ENCODE assay signal across 18 cellular contexts in the genomic region with DNA sequence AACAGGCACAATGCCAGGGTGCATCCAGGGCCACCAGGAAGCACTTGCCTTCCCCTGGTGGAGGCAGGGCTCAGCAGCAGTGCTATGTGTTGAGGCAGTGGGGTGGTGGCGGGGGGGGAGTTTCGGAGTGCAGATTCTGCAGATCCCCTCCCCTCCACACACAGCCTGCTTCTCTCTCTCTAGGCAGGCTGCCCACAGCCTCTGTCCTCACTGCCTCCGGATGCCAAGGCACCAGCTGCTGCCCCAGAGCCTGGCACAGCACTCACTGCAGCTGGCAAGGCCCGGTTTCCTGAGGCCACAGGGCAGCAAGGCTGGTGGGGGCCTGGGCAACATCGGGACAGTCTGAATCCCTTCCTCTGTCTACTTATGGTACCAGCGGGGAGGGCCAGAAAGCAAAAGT. TPM values are rescaled to one million over a fixed set of nuclear protein-coding genes. Genes with fewer than 3 reads are reported as not detected.
DNase-seq lines count a peak whose midpoint lies in the region; TF ChIP-seq lines count a peak whose summit lies in the region.
"Had no signal": no experiment of that assay in that cellular context is flagged by ENCODE, and none has a peak within 500 bp of the region (broad histone marks: within the 10 kb centered on the region; RNA-seq: fewer than 3 reads in every experiment).

No MANE protein-coding gene starts in this region.

- no peaks in the 10 kb centered on the region for H3K27me3 ChIP-seq in subcutaneous abdominal adipose tissue (ENCODE audit: control insufficient read depth in 5 of 5, insufficient read depth in 4 of 5, low read length in 5 of 5)

- peak overlapping the region in 3 of 5 donors; percentile 3 to 53 (median 48) for H3K9ac ChIP-seq in subcutaneous abdominal adipose tissue (ENCODE audit: low read length in 5 of 5)

- no peaks in the 10 kb centered on the region for H3K36me3 ChIP-seq in subcutaneous abdominal adipose tissue (ENCODE audit: control insufficient read depth in 5 of 5, insufficient read depth in 5 of 5, low read length in 5 of 5)
- H3K36me3 ChIP-seq: stomach had no signal

- no peaks in the 10 kb centered on the region for H3K36me3 Mint-ChIP-seq in activated T-helper 1 cell treated with anti-CD3 and anti-CD28 coated beads, Interleukin-12 subunit alpha, Interleukin-12 subunit beta, Interleukin-2, Interleukin-4 antibody, amounts not matched to agents 30 ng/mL and 10 ng/mL and 1 ng/mL, durations not matched to agents 14 hours and 24 hours and 36 hours (ENCODE audit: low read depth)
- H3K36me3 Mint-ChIP-seq: CD8-positive, alpha-beta memory T cell; WTC11 had no signal

- H3K27ac ChIP-seq in coronary artery (peak overlapping the region; percentile 80 to 82), subcutaneous abdominal adipose tissue (ENCODE audit: low read depth, low read length) (peak overlapping the region; percentile 84)
- H3K27ac ChIP-seq: SK-N-MC had no signal

- no peak overlapping the region for H3K4me3 Mint-ChIP-seq in activated T-helper 1 cell treated with anti-CD3 and anti-CD28 coated beads, Interleukin-12 subunit alpha, Interleukin-12 subunit beta, Interleukin-2, Interleukin-4 antibody, amounts not matched to agents 30 ng/mL and 10 ng/mL and 1 ng/mL, durations not matched to agents 14 hours and 24 hours and 36 hours
- H3K4me3 Mint-ChIP-seq: WTC11 had no signal

- H3K4me3 ChIP-seq in coronary artery (no peak overlapping the region), subcutaneous abdominal adipose tissue (ENCODE audit: low read depth in 1 of 5, low read length in 5 of 5) (peak overlapping the region in 2 of 5 donors; percentile 48 to 67)
- H3K4me3 ChIP-seq: lung, SK-N-MC, stomach had no signal

- H3K4me1 Mint-ChIP-seq in activated T-helper 1 cell treated with anti-CD3 and anti-CD28 coated beads, Interleukin-12 subunit alpha, Interleukin-12 subunit beta, Interleukin-2, Interleukin-4 antibody, amounts not matched to agents 30 ng/mL and 10 ng/mL and 1 ng/mL, durations not matched to agents 14 hours and 24 hours and 36 hours (ENCODE audit: low read depth): peaks cover 14% of the 10 kb centered on the region

- no peaks in the 10 kb centered on the region for H3K9me3 ChIP-seq in subcutaneous abdominal adipose tissue (ENCODE audit: control insufficient read depth in 5 of 5, low read length in 5 of 5)
- H3K9me3 ChIP-seq: stomach had no signal

- DNase-seq in NCI-H446 (lab: John Stamatoyannopoulos, UW) (peak; percentile 87 to 93), coronary artery (ENCODE audit: low spot score) (peak; percentile 86), medulla oblongata (ENCODE audit: extremely low spot score) (peak; percentile 98), NCI-H82 treated with DMSO at 0.1 percent for 48 hours (lab: John Stamatoyannopoulos, UW; ENCODE audit: unreplicated experiment) (no peak), activated T-cell treated with anti-CD3 and anti-CD28 coated beads for 4 hours (no peak), NCI-H748 (lab: John Stamatoyannopoulos, UW; ENCODE audit: unreplicated experiment) (no peak)
- no peak for DNase-seq in activated T-helper 1 cell treated with anti-CD3 and anti-CD28 coated beads, Interleukin-12 subunit alpha, Interleukin-12 subunit beta, Interleukin-2, Interleukin-4 antibody, amounts not matched to agents 30 ng/mL and 10 ng/mL and 1 ng/mL, durations not matched to agents 14 hours and 24 hours and 36 hours (ENCODE audit: low spot score)
- DNase-seq: activated CD8-positive, alpha-beta memory T cell treated with anti-CD3 and anti-CD28 coated beads, Interleukin-2, amount 50 U/mL, for 4 hours; CD8-positive, alpha-beta memory T cell; foreskin melanocyte; NCI-H774; stimulated activated CD4-positive, alpha-beta T cell treated with anti-CD3 and anti-CD28 coated beads, Interleukin-4, amount 100 ng/mL, for 4 hours; stomach had no signal

- peaks cover 7% of the 10 kb centered on the region for H3K27me3 Mint-ChIP-seq in activated T-helper 1 cell treated with anti-CD3 and anti-CD28 coated beads, Interleukin-12 subunit alpha, Interleukin-12 subunit beta, Interleukin-2, Interleukin-4 antibody, amounts not matched to agents 30 ng/mL and 10 ng/mL and 1 ng/mL, durations not matched to agents 14 hours and 24 hours and 36 hours (ENCODE audit: insufficient read depth)

- no peaks in the 10 kb centered on the region for H3K9me3 Mint-ChIP-seq in activated T-helper 1 cell treated with anti-CD3 and anti-CD28 coated beads, Interleukin-12 subunit alpha, Interleukin-12 subunit beta, Interleukin-2, Interleukin-4 antibody, amounts not matched to agents 30 ng/mL and 10 ng/mL and 1 ng/mL, durations not matched to agents 14 hours and 24 hours and 36 hours
- H3K9me3 Mint-ChIP-seq: CD8-positive, alpha-beta memory T cell; WTC11 had no signal

- no peak for TF ChIP-seq CTCF in coronary artery (IDR thresholded peaks at IDR 0.05)

- intact Hi-C loops in activated T-helper 1 cell treated with anti-CD3 and anti-CD28 coated beads, Interleukin-12 subunit alpha, Interleukin-12 subunit beta, Interleukin-2, Interleukin-4 antibody, amounts not matched to agents 30 ng/mL and 10 ng/mL and 1 ng/mL, durations not matched to agents 14 hours and 24 hours and 36 hours (cut with micrococcal nuclease): no loop called here

- peaks cover 3 to 37% (median 30%) of the 10 kb centered on the region in 5 donors for H3K4me1 ChIP-seq in subcutaneous abdominal adipose tissue (ENCODE audit: control insufficient read depth in 5 of 5, insufficient read depth in 5 of 5, low read length in 5 of 5)

- H3K27ac Mint-ChIP-seq in activated T-helper 1 cell treated with anti-CD3 and anti-CD28 coated beads, Interleukin-12 subunit alpha, Interleukin-12 subunit beta, Interleukin-2, Interleukin-4 antibody, amounts not matched to agents 30 ng/mL and 10 ng/mL and 1 ng/mL, durations not matched to agents 14 hours and 24 hours and 36 hours: no peak overlapping the region

RNA-seq across cellular contexts. Expression of a gene that starts 35.8 kb away (rescaled TPM):
- 0.17 and 0.23 TPM in 2 replicates for total RNA-seq in activated T-helper 1 cell treated with anti-CD3 and anti-CD28 coated beads, Interleukin-12 subunit alpha, Interleukin-12 subunit beta, Interleukin-2, Interleukin-4 antibody, amounts not matched to agents 30 ng/mL and 10 ng/mL and 1 ng/mL, durations not matched to agents 14 hours and 24 hours and 36 hours
- total RNA-seq: pulmonary artery endothelial cell had no signal

RNA-seq across cellular contexts. Expression of a gene that starts 56.7 kb away (rescaled TPM):
- 15.8 and 19.5 TPM in 2 replicates for total RNA-seq in activated T-helper 1 cell treated with anti-CD3 and anti-CD28 coated beads, Interleukin-12 subunit alpha, Interleukin-12 subunit beta, Interleukin-2, Interleukin-4 antibody, amounts not matched to agents 30 ng/mL and 10 ng/mL and 1 ng/mL, durations not matched to agents 14 hours and 24 hours and 36 hours

Comparison
In these comparisons a context has a peak if more than half of its experiments do, and no peak if none do; other contexts are left out.
1. DNase-seq: peak in NCI-H446 (2 of 2), coronary artery (single experiment) and medulla oblongata (single experiment); none in activated T-helper 1 cell treated with anti-CD3 and anti-CD28 coated beads, Interleukin-12 subunit alpha, Interleukin-12 subunit beta, Interleukin-2, Interleukin-4 antibody, amounts not matched to agents 30 ng/mL and 10 ng/mL and 1 ng/mL, durations not matched to agents 14 hours and 24 hours and 36 hours (single experiment), NCI-H82 treated with DMSO at 0.1 percent for 48 hours (single experiment), activated T-cell treated with anti-CD3 and anti-CD28 coated beads for 4 hours (single experiment) and NCI-H748 (single experiment).